In genomic region chrX:123357941-123358340, GRCh38 we compare ENCODE assay signal across 16 cellular contexts.
DNase-seq lines count a peak whose midpoint lies in the region; ATAC-seq, FAIRE-seq and TF ChIP-seq lines count a peak whose summit lies in the region.
"Had no signal": no experiment of that assay in that cellular context is flagged by ENCODE, and none has a peak within 500 bp of the region (broad histone marks: within the 10 kb centered on the region; RNA-seq: fewer than 3 reads in every experiment).

No MANE protein-coding gene starts in this region.

- peaks cover 20% of the 10 kb centered on the region for H3K27me3 Mint-ChIP-seq in activated T-cell treated with anti-CD3 and anti-CD28 coated beads, Interleukin-2, amount 50 U/mL, for 24 hours

- TF ChIP-seq RAD21 in A549 (conservative IDR thresholded peaks at IDR 0.05 in 1 of 2, IDR thresholded peaks at IDR 0.05 in 1 of 2): no peak

- no peaks in the 10 kb centered on the region for H3K27me3 ChIP-seq in testis
- H3K27me3 ChIP-seq: cardiac muscle cell had no signal

- intact Hi-C loops in testis (cut with DNase I; ENCODE audit: low total_unique reads): no loop called here

- FAIRE-seq in A549 (lab: Jason Lieb, UNC): peak; percentile 74

- DNase-seq in A549 (ENCODE audit: low read depth in 1 of 2, low spot score in 1 of 2) (no peak), GM19240 (ENCODE audit: insufficient read length, low spot score) (peak; percentile 8), testis (no peak), AG08395 (ENCODE audit: low spot score) (no peak), SHP77 (lab: John Stamatoyannopoulos, UW) (no peak)
- no peak for DNase-seq in activated T-cell treated with anti-CD3 and anti-CD28 coated beads, Interleukin-2, amount 50 U/mL, for 24 hours
- DNase-seq: left cardiac atrium; NCI-H1105 treated with DMSO at 0.1 percent for 48 hours; stimulated activated CD4-positive, alpha-beta T cell treated with anti-CD3 and anti-CD28 coated beads, Interleukin-2, amount 100 ng/mL, for 48 hours; T-helper 9 cell had no signal

- POLR2A ChIA-PET in A549 (lab: Yijun Ruan, JAX): no interaction called here

- H3K9me3 ChIP-seq in A549: no peaks in the 10 kb centered on the region
- H3K9me3 ChIP-seq in testis: no peaks in the 10 kb centered on the region
- H3K9me3 ChIP-seq: thoracic aorta had no signal

- TF ChIP-seq CTCF in A549 (IDR thresholded peaks at IDR 0.05): no peak
- no peak for TF ChIP-seq CTCF in testis (IDR thresholded peaks at IDR 0.05)

- no peaks in the 10 kb centered on the region for H3K36me3 Mint-ChIP-seq in activated T-cell treated with anti-CD3 and anti-CD28 coated beads, Interleukin-2, amount 50 U/mL, for 24 hours (ENCODE audit: low read depth)

- H3K27ac ChIP-seq in A549: no peak overlapping the region
- no peak overlapping the region for H3K27ac ChIP-seq in testis
- H3K27ac ChIP-seq: 22Rv1, cardiac muscle cell, thoracic aorta had no signal

- no peak overlapping the region for H3K4me2 ChIP-seq in A549

- H3K4me1 ChIP-seq in A549 (no peaks in the 10 kb centered on the region), testis (no peaks in the 10 kb centered on the region)

- no peak for TF ChIP-seq EP300 in A549 (IDR thresholded peaks at IDR 0.05)

- TF ChIP-seq POLR2A in A549 (IDR thresholded peaks at IDR 0.05; ENCODE audit: low read length): no peak
- no peak for TF ChIP-seq POLR2A in testis (IDR thresholded peaks at IDR 0.05)

- H3K36me3 ChIP-seq in testis (ENCODE audit: low read depth, missing control alignments): no peaks in the 10 kb centered on the region
- H3K36me3 ChIP-seq: cardiac muscle cell, thoracic aorta had no signal

- no peak overlapping the region for H3K27ac Mint-ChIP-seq in activated T-cell treated with anti-CD3 and anti-CD28 coated beads, Interleukin-2, amount 50 U/mL, for 24 hours
- H3K27ac Mint-ChIP-seq: activated T-helper 1 cell treated with anti-CD3 and anti-CD28 coated beads, Interleukin-12 subunit alpha, Interleukin-12 subunit beta, Interleukin-2, Interleukin-4 antibody, amounts not matched to agents 30 ng/mL and 10 ng/mL and 1 ng/mL, durations not matched to agents 14 hours and 24 hours and 36 hours had no signal

- ATAC-seq in A549 (no peak), HG02642 (IDR thresholded peaks at IDR 0.05; ENCODE audit: poor library complexity, unreplicated experiment) (peak; percentile 95), HG03442 (IDR thresholded peaks at IDR 0.05; ENCODE audit: unreplicated experiment) (peak; percentile 96)
- ATAC-seq: left cardiac atrium had no signal

- H3K4me3 ChIP-seq in A549 (no peak overlapping the region), testis (no peak overlapping the region)
- H3K4me3 ChIP-seq: cardiac muscle cell, thoracic aorta had no signal

- CTCF ChIA-PET in A549 (lab: Yijun Ruan, JAX): interaction anchor here (0.7 kb wide), 1 partner anchor 11 kb away, joined by 3 read pairs; no protein-coding TSS in a partner anchor

- no peaks in the 10 kb centered on the region for H3K9me3 Mint-ChIP-seq in activated T-cell treated with anti-CD3 and anti-CD28 coated beads, Interleukin-2, amount 50 U/mL, for 24 hours
- H3K9me3 Mint-ChIP-seq: activated T-helper 1 cell treated with anti-CD3 and anti-CD28 coated beads, Interleukin-12 subunit alpha, Interleukin-12 subunit beta, Interleukin-2, Interleukin-4 antibody, amounts not matched to agents 30 ng/mL and 10 ng/mL and 1 ng/mL, durations not matched to agents 14 hours and 24 hours and 36 hours had no signal

- H3K4me1 Mint-ChIP-seq in activated T-cell treated with anti-CD3 and anti-CD28 coated beads, Interleukin-2, amount 50 U/mL, for 24 hours (ENCODE audit: low read depth): no peaks in the 10 kb centered on the region

- H3K4me3 Mint-ChIP-seq in activated T-cell treated with anti-CD3 and anti-CD28 coated beads, Interleukin-2, amount 50 U/mL, for 24 hours: no peak overlapping the region
- H3K4me3 Mint-ChIP-seq: activated T-helper 1 cell treated with anti-CD3 and anti-CD28 coated beads, Interleukin-12 subunit alpha, Interleukin-12 subunit beta, Interleukin-2, Interleukin-4 antibody, amounts not matched to agents 30 ng/mL and 10 ng/mL and 1 ng/mL, durations not matched to agents 14 hours and 24 hours and 36 hours had no signal

TF ChIP-seq in A549, 52 proteins besides CTCF, POLR2A, EP300 and RAD21:
- TF ChIP-seq CBX2 (IDR thresholded peaks at IDR 0.05; ENCODE audit: borderline replicate concordance, low read depth): no peak
- TF ChIP-seq ZC3H11A (IDR thresholded peaks at IDR 0.05): no peak
- TF ChIP-seq REST (IDR thresholded peaks at IDR 0.05): no peak
- TF ChIP-seq POLR2AphosphoS2 (conservative IDR thresholded peaks at IDR 0.05; ENCODE audit: low read length): no peak
- TF ChIP-seq PHF8 (IDR thresholded peaks at IDR 0.05; ENCODE audit: borderline replicate concordance, low read depth): no peak
- no peak for TF ChIP-seq RCOR1 (IDR thresholded peaks at IDR 0.05; ENCODE audit: low read depth, low read length)
- TF ChIP-seq CHD4 (IDR thresholded peaks at IDR 0.05; ENCODE audit: borderline replicate concordance): no peak
- TF ChIP-seq, protein P1, sequence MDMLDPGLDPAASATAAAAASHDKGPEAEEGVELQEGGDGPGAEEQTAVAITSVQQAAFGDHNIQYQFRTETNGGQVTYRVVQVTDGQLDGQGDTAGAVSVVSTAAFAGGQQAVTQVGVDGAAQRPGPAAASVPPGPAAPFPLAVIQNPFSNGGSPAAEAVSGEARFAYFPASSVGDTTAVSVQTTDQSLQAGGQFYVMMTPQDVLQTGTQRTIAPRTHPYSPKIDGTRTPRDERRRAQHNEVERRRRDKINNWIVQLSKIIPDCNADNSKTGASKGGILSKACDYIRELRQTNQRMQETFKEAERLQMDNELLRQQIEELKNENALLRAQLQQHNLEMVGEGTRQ (IDR thresholded peaks at IDR 0.05): no peak
- no peak for TF ChIP-seq KDM5A (IDR thresholded peaks at IDR 0.05)
- no peak for TF ChIP-seq JUN (IDR thresholded peaks at IDR 0.05)

Comparison
In these comparisons a context has a peak if more than half of its experiments do, and no peak if none do; other contexts are left out.
1. ATAC-seq: peak in HG02642 (single experiment) and HG03442 (single experiment); none in A549 (0 of 2).